In genomic region chr17:75404223-75404738, GRCh38 we compare ENCODE assay signal across 8 cellular contexts. TPM values are rescaled to one million over a fixed set of nuclear protein-coding genes. Genes with fewer than 3 reads are reported as not detected.
DNase-seq lines count a peak whose midpoint lies in the region; ATAC-seq and TF ChIP-seq lines count a peak whose summit lies in the region.

No MANE protein-coding gene starts in this region.

- H3K4me3 Mint-ChIP-seq in osteocyte (ENCODE audit: unreplicated experiment): peak overlapping the region; percentile 92

- ATAC-seq in heart right ventricle (peak in 5 of 8 donors; percentile 19 to 55 (median 49)), GM19035 (IDR thresholded peaks at IDR 0.05; ENCODE audit: unreplicated experiment) (no peak), HG02885 (IDR thresholded peaks at IDR 0.05; ENCODE audit: poor library complexity, unreplicated experiment) (no peak)

- DNase-seq in ELF-1 (ENCODE audit: low read depth, low spot score) (peak; percentile 75), MM.1S (peak; percentile 68), SK-N-MC (ENCODE audit: low read depth, low spot score) (no peak), adrenal gland (peak; percentile 61 to 84 (median 77)), heart right ventricle (peak; percentile 36 to 67), osteocyte (ENCODE audit: extremely low spot score, unreplicated experiment) (no peak)

- intact Hi-C loops in adrenal gland (cut with DNase I): loop anchor here in 1 of 2 donors (5.0 to 10.0 kb wide), 2 partner anchors 77 to 129 kb away; partner anchors contain the start of gene MIF4GD
- intact Hi-C loops in heart right ventricle (cut with DNase I): loop anchor here in 9 of 10 donors (1.0 to 10.0 kb wide), 6 partner anchors 79 to 299 kb away; partner anchors contain the start of genes ARMC7 (in 1 of the 9) and SLC25A19 (in 1 of the 9)

- H3K27ac Mint-ChIP-seq in osteocyte (ENCODE audit: unreplicated experiment): peak overlapping the region; percentile 90

- no peaks in the 10 kb centered on the region for H3K9me3 Mint-ChIP-seq in osteocyte (ENCODE audit: unreplicated experiment)

- H3F3A ChIP-seq in MM.1S (ENCODE audit: insufficient read depth, low read length): peaks cover 25% of the 10 kb centered on the region

- H3K4me1 ChIP-seq in MM.1S (ENCODE audit: low read length) (peaks cover 9% of the 10 kb centered on the region), adrenal gland (replicated peaks in 1 of 2) (peaks cover 4 to 25% of the 10 kb centered on the region in 2 donors), heart right ventricle (peaks cover 0 to 57% (median 36%) of the 10 kb centered on the region in 9 donors)

- no peaks in the 10 kb centered on the region for H3K9me2 ChIP-seq in MM.1S (replicated peaks; ENCODE audit: insufficient read depth, low read length)

- H3K9me3 ChIP-seq in MM.1S (replicated peaks; ENCODE audit: insufficient read depth, low read length) (no peaks in the 10 kb centered on the region), SK-N-MC (ENCODE audit: low read depth, low read length) (no peaks in the 10 kb centered on the region), adrenal gland (replicated peaks in 1 of 3) (no peaks in the 10 kb centered on the region), heart right ventricle (no peaks in the 10 kb centered on the region)

- peak overlapping the region; percentile 59; the same call in 1 of the 2 replicates for H3K27ac ChIP-seq in MM.1S (ENCODE audit: low read length)
- H3K27ac ChIP-seq in SK-N-MC: peak overlapping the region; percentile 88
- H3K27ac ChIP-seq in adrenal gland: peak overlapping the region in 4 of 5 donors; percentile 90 to 98 (median 95)
- peak overlapping the region in 9 of 10 donors; percentile 90 to 97 (median 95) for H3K27ac ChIP-seq in heart right ventricle

- H3K4me1 Mint-ChIP-seq in osteocyte (ENCODE audit: unreplicated experiment): peaks cover 26% of the 10 kb centered on the region

- H4K20me1 ChIP-seq in MM.1S (ENCODE audit: insufficient read depth, low read length): peaks cover 14% of the 10 kb centered on the region

- TF ChIP-seq CTCF in MM.1S (IDR thresholded peaks at IDR 0.05; ENCODE audit: low read length) (peak; percentile 88), adrenal gland (IDR thresholded peaks at IDR 0.05) (peak; percentile 68 to 96 (median 82)), heart right ventricle (IDR thresholded peaks at IDR 0.05) (peak; percentile 40 to 82 (median 74)), osteocyte (IDR thresholded peaks at IDR 0.05) (peak; percentile 84)

- H3K9ac ChIP-seq in MM.1S (ENCODE audit: low read length) (peak overlapping the region; percentile 94), SK-N-MC (ENCODE audit: insufficient read length) (peak overlapping the region; percentile 93)

- 0 to 1% (median 0%) methylated on average over 15 of the region's 15 CpGs for WGBS in adrenal gland, 4 donors
- WGBS in heart right ventricle, 2 donors: 0 to 1% methylated on average over 15 of the region's 15 CpGs

- H3K4me3 ChIP-seq in MM.1S (ENCODE audit: low read length): peak overlapping the region; percentile 94
- peak overlapping the region; percentile 89 for H3K4me3 ChIP-seq in SK-N-MC
- H3K4me3 ChIP-seq in adrenal gland: peak overlapping the region in 2 of 4 donors; percentile 74 to 88
- H3K4me3 ChIP-seq in heart right ventricle: peak overlapping the region; percentile 82 to 100 (median 96)

- no peak for TF ChIP-seq POLR2A in adrenal gland (IDR thresholded peaks at IDR 0.05)

- peaks cover 10% of the 10 kb centered on the region for H3K27me3 Mint-ChIP-seq in osteocyte (ENCODE audit: unreplicated experiment)

- H3K79me2 ChIP-seq in MM.1S (ENCODE audit: low read length): peaks cover 62% of the 10 kb centered on the region

- H3K36me3 ChIP-seq in MM.1S (replicated peaks; ENCODE audit: insufficient read depth, low read length): no peaks in the 10 kb centered on the region
- 0 out of 2 replicates have a peak, but pooled peaks cover 5% of the 10 kb centered on the region for H3K36me3 ChIP-seq in SK-N-MC (ENCODE audit: insufficient read depth, low read length)
- H3K36me3 ChIP-seq in adrenal gland (replicated peaks in 1 of 2): no peaks in the 10 kb centered on the region
- no peaks in the 10 kb centered on the region for H3K36me3 ChIP-seq in heart right ventricle

- no peak overlapping the region for H2AFZ ChIP-seq in MM.1S (ENCODE audit: low read length)

- H3K36me3 Mint-ChIP-seq in osteocyte (ENCODE audit: unreplicated experiment): no peaks in the 10 kb centered on the region

- H3K4me2 ChIP-seq in MM.1S (ENCODE audit: low read depth, low read length): peak overlapping the region; percentile 84

- no peaks in the 10 kb centered on the region for H3K27me3 ChIP-seq in MM.1S (replicated peaks; ENCODE audit: insufficient read depth, low read length)
- H3K27me3 ChIP-seq in adrenal gland: no peaks in the 10 kb centered on the region
- H3K27me3 ChIP-seq in heart right ventricle: no peaks in the 10 kb centered on the region

RNA-seq across cellular contexts. Expression of gene GRB2, which starts 1.2 kb away (rescaled TPM):
- total RNA-seq in adrenal gland (100 to 1,000 TPM; 102 to 374 (median 136) TPM), heart right ventricle (10 to 100 TPM; 43.9 to 85.5 (median 52.0) TPM), osteocyte (59.1 and 61.8 TPM in 2 replicates)
- polyA plus RNA-seq in adrenal gland (100 to 1,000 TPM in 1 of 3 donors, 10 to 100 TPM in 2; 36.0 to 131 (median 36.1) TPM), heart right ventricle (10 to 100 TPM; 23.5 to 54.0 TPM)

RNA-seq across cellular contexts. Expression of gene TMEM94, which starts 52.2 kb away (rescaled TPM):
- total RNA-seq in adrenal gland (100 to 1,000 TPM; 162 to 245 (median 174) TPM), heart right ventricle (10 to 100 TPM; 29.0 to 66.7 (median 41.3) TPM), osteocyte (71.2 and 78.4 TPM in 2 replicates)
- polyA plus RNA-seq in adrenal gland (100 to 1,000 TPM; 132 to 186 (median 134) TPM), heart right ventricle (10 to 100 TPM; 25.6 to 56.1 TPM)

Comparison
In these comparisons a context has a peak if more than half of its experiments do, and no peak if none do; other contexts are left out.
1. DNase-seq: peak in ELF-1 (single experiment), MM.1S (single experiment), adrenal gland (7 of 7) and heart right ventricle (2 of 2); none in SK-N-MC (single experiment) and osteocyte (single experiment).
2. ATAC-seq: peak in heart right ventricle (5 of 8); none in GM19035 (single experiment) and HG02885 (single experiment).
3. Peak in every context shown above with its lines, with median percentiles within 50 percentile points of each other: H3K27ac ChIP-seq and CTCF ChIP-seq.